Comparison of ENCODE assay signal across 10 cellular contexts in genomic region chr5:145056805-145057204, GRCh38.
A peak's percentile ranks its signal among the peaks of the same experiment; 100 is the strongest.
DNase-seq lines count a peak whose midpoint lies in the region; ATAC-seq and TF ChIP-seq lines count a peak whose summit lies in the region.
"Had no signal": no experiment of that assay in that cellular context is flagged by ENCODE, and none has a peak within 500 bp of the region (broad histone marks: within the 10 kb centered on the region; RNA-seq: fewer than 3 reads in every experiment).

No MANE protein-coding gene starts in this region.

- H3K4me3 ChIP-seq in PC-9: no peak overlapping the region
- H3K4me3 ChIP-seq: SK-N-MC had no signal

- no peak overlapping the region for H3K4me3 Mint-ChIP-seq in activated CD4-positive, alpha-beta T cell treated with anti-CD3 and anti-CD28 coated beads for 36 hours
- H3K4me3 Mint-ChIP-seq in activated CD4-positive, alpha-beta T cell treated with anti-CD3 and anti-CD28 coated beads, Interleukin-2, amount 10 ng/mL, durations not matched to agents 7 days and 5 days: no peak overlapping the region
- no peak overlapping the region for H3K4me3 Mint-ChIP-seq in stimulated activated naive CD8-positive, alpha-beta T cell treated with anti-CD3 and anti-CD28 coated beads, Interleukin-15, amount 100 ng/mL, for 72 hours
- H3K4me3 Mint-ChIP-seq: brain had no signal

- peak overlapping the region; percentile 24; the same call in 1 of the 2 replicates for H3K4me2 ChIP-seq in PC-9

- no peaks in the 10 kb centered on the region for H4K20me1 ChIP-seq in PC-9 (ENCODE audit: insufficient read depth)

- H3K27me3 ChIP-seq in PC-9 (ENCODE audit: insufficient read depth, low read depth): no peaks in the 10 kb centered on the region

- no peak overlapping the region for H3K27ac ChIP-seq in PC-9
- H3K27ac ChIP-seq: SK-N-MC had no signal

- no peak for DNase-seq in activated CD4-positive, alpha-beta T cell treated with anti-CD3 and anti-CD28 coated beads for 36 hours
- DNase-seq in activated CD4-positive, alpha-beta T cell treated with anti-CD3 and anti-CD28 coated beads, Interleukin-2, amount 10 ng/mL, durations not matched to agents 7 days and 5 days: no peak
- DNase-seq in PC-9 (no peak), left colon (no peak), SIG-M5 (lab: John Stamatoyannopoulos, UW) (no peak), hypothalamus (lab: John Stamatoyannopoulos, UW) (no peak)
- DNase-seq in stimulated activated naive CD8-positive, alpha-beta T cell treated with anti-CD3 and anti-CD28 coated beads, Interleukin-15, amount 100 ng/mL, for 72 hours: no peak

- H3K36me3 ChIP-seq in PC-9 (ENCODE audit: low read depth): no peaks in the 10 kb centered on the region

- no peaks in the 10 kb centered on the region for H3K9me2 ChIP-seq in PC-9 (ENCODE audit: insufficient read depth)

- H3K9me3 Mint-ChIP-seq in activated CD4-positive, alpha-beta T cell treated with anti-CD3 and anti-CD28 coated beads for 36 hours (ENCODE audit: low read depth): no peaks in the 10 kb centered on the region
- H3K9me3 Mint-ChIP-seq in activated CD4-positive, alpha-beta T cell treated with anti-CD3 and anti-CD28 coated beads, Interleukin-2, amount 10 ng/mL, durations not matched to agents 7 days and 5 days: no peaks in the 10 kb centered on the region
- H3K9me3 Mint-ChIP-seq in stimulated activated naive CD8-positive, alpha-beta T cell treated with anti-CD3 and anti-CD28 coated beads, Interleukin-15, amount 100 ng/mL, for 72 hours: no peaks in the 10 kb centered on the region

- no peaks in the 10 kb centered on the region for H3K4me1 ChIP-seq in PC-9 (replicated peaks; ENCODE audit: insufficient read depth)

- peak; percentile 79 for ATAC-seq in activated CD4-positive, alpha-beta T cell treated with anti-CD3 and anti-CD28 coated beads for 36 hours
- ATAC-seq in HG02870 (IDR thresholded peaks at IDR 0.05; ENCODE audit: unreplicated experiment) (peak; percentile 100), left colon (no peak)
- ATAC-seq in stimulated activated naive CD8-positive, alpha-beta T cell treated with anti-CD3 and anti-CD28 coated beads, Interleukin-15, amount 100 ng/mL, for 72 hours: peak; percentile 71

- no peaks in the 10 kb centered on the region for H3F3A ChIP-seq in PC-9 (ENCODE audit: insufficient read depth, low read depth)

- no peaks in the 10 kb centered on the region for H3K27me3 Mint-ChIP-seq in activated CD4-positive, alpha-beta T cell treated with anti-CD3 and anti-CD28 coated beads for 36 hours
- H3K27me3 Mint-ChIP-seq in activated CD4-positive, alpha-beta T cell treated with anti-CD3 and anti-CD28 coated beads, Interleukin-2, amount 10 ng/mL, durations not matched to agents 7 days and 5 days: no peaks in the 10 kb centered on the region
- H3K27me3 Mint-ChIP-seq in stimulated activated naive CD8-positive, alpha-beta T cell treated with anti-CD3 and anti-CD28 coated beads, Interleukin-15, amount 100 ng/mL, for 72 hours: no peaks in the 10 kb centered on the region
- H3K27me3 Mint-ChIP-seq: brain had no signal

- CTCF ChIA-PET in activated CD4-positive, alpha-beta T cell treated with anti-CD3 and anti-CD28 coated beads for 36 hours (lab: Charles Lee): no interaction called here
- CTCF ChIA-PET in activated CD4-positive, alpha-beta T cell treated with anti-CD3 and anti-CD28 coated beads, Interleukin-2, amount 10 ng/mL, durations not matched to agents 7 days and 5 days (lab: Charles Lee): interaction anchor here (0.6 kb wide), 1 partner anchor 21 kb away, joined by 3 read pairs; no protein-coding TSS in a partner anchor
- CTCF ChIA-PET in PC-9 (lab: Charles Lee): no interaction called here

- intact Hi-C loops in activated CD4-positive, alpha-beta T cell treated with anti-CD3 and anti-CD28 coated beads for 36 hours (cut with DNase I, micrococcal nuclease): no loop called here
- intact Hi-C loops in PC-9 (cut with micrococcal nuclease; ENCODE audit: unreplicated experiment): no loop called here
- intact Hi-C loops in left colon (cut with DNase I, micrococcal nuclease): no loop called here

- no peak overlapping the region for H3K27ac Mint-ChIP-seq in activated CD4-positive, alpha-beta T cell treated with anti-CD3 and anti-CD28 coated beads for 36 hours
- no peak overlapping the region for H3K27ac Mint-ChIP-seq in activated CD4-positive, alpha-beta T cell treated with anti-CD3 and anti-CD28 coated beads, Interleukin-2, amount 10 ng/mL, durations not matched to agents 7 days and 5 days
- H3K27ac Mint-ChIP-seq in stimulated activated naive CD8-positive, alpha-beta T cell treated with anti-CD3 and anti-CD28 coated beads, Interleukin-15, amount 100 ng/mL, for 72 hours: no peak overlapping the region
- H3K27ac Mint-ChIP-seq: brain had no signal

- no peaks in the 10 kb centered on the region for H3K79me2 ChIP-seq in PC-9 (ENCODE audit: low read depth)

- no peaks in the 10 kb centered on the region; the same call in 1 of the 2 replicates for H3K9me3 ChIP-seq in PC-9 (ENCODE audit: insufficient read depth, low read depth)

- no TSS peak for BruUV-seq in PC-9 (replicated peaks; lab: Mats Ljungman, UMichigan)

- H2AFZ ChIP-seq in PC-9: no peak overlapping the region

- no peaks in the 10 kb centered on the region for H3K36me3 Mint-ChIP-seq in activated CD4-positive, alpha-beta T cell treated with anti-CD3 and anti-CD28 coated beads for 36 hours (ENCODE audit: low read depth)
- no peaks in the 10 kb centered on the region for H3K36me3 Mint-ChIP-seq in activated CD4-positive, alpha-beta T cell treated with anti-CD3 and anti-CD28 coated beads, Interleukin-2, amount 10 ng/mL, durations not matched to agents 7 days and 5 days (ENCODE audit: low read depth)
- H3K36me3 Mint-ChIP-seq: brain had no signal

- POLR2A ChIA-PET in activated CD4-positive, alpha-beta T cell treated with anti-CD3 and anti-CD28 coated beads for 36 hours (lab: Charles Lee): no interaction called here
- POLR2A ChIA-PET in activated CD4-positive, alpha-beta T cell treated with anti-CD3 and anti-CD28 coated beads, Interleukin-2, amount 10 ng/mL, durations not matched to agents 7 days and 5 days (lab: Charles Lee): no interaction called here
- POLR2A ChIA-PET in PC-9 (lab: Charles Lee; ENCODE audit: unreplicated experiment): no interaction called here

- H3K4me1 Mint-ChIP-seq in activated CD4-positive, alpha-beta T cell treated with anti-CD3 and anti-CD28 coated beads for 36 hours: no peaks in the 10 kb centered on the region
- no peaks in the 10 kb centered on the region for H3K4me1 Mint-ChIP-seq in activated CD4-positive, alpha-beta T cell treated with anti-CD3 and anti-CD28 coated beads, Interleukin-2, amount 10 ng/mL, durations not matched to agents 7 days and 5 days
- no peaks in the 10 kb centered on the region for H3K4me1 Mint-ChIP-seq in stimulated activated naive CD8-positive, alpha-beta T cell treated with anti-CD3 and anti-CD28 coated beads, Interleukin-15, amount 100 ng/mL, for 72 hours
- H3K4me1 Mint-ChIP-seq: brain had no signal

- TF ChIP-seq CTCF in PC-9 (conservative IDR thresholded peaks at IDR 0.05): no peak
